Comparison of ENCODE assay signal across 3 cellular contexts in the genomic region with DNA sequence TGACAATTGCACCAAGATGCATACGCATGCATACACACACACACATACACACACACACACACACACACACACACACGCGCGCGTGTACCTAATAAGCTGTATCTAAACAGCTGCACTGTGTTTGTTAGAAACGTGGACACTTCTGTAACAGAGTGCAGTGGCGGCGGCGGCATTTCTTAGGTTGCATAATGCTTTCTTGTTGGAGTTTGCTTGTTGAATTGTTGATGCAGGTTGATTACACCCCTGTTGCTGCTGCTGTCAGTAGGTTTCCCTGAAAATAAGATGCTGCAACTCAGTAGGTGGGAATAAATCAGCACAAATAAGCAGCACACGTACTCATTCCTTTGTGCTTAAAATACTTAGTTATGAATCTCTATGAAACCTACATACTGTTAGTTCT.
"Had no signal": no experiment of that assay in that cellular context is flagged by ENCODE, and none has a peak within 500 bp of the region (broad histone marks: within the 10 kb centered on the region; RNA-seq: fewer than 3 reads in every experiment).

No MANE protein-coding gene starts in this region.

- H3K4me3 ChIP-seq: GM12878 had no signal

- ATAC-seq: GM12878 had no signal

- DNase-seq: GDM1, GF-D8 had no signal
